Comparison of ENCODE assay signal across 1 cellular context in the genomic region with DNA sequence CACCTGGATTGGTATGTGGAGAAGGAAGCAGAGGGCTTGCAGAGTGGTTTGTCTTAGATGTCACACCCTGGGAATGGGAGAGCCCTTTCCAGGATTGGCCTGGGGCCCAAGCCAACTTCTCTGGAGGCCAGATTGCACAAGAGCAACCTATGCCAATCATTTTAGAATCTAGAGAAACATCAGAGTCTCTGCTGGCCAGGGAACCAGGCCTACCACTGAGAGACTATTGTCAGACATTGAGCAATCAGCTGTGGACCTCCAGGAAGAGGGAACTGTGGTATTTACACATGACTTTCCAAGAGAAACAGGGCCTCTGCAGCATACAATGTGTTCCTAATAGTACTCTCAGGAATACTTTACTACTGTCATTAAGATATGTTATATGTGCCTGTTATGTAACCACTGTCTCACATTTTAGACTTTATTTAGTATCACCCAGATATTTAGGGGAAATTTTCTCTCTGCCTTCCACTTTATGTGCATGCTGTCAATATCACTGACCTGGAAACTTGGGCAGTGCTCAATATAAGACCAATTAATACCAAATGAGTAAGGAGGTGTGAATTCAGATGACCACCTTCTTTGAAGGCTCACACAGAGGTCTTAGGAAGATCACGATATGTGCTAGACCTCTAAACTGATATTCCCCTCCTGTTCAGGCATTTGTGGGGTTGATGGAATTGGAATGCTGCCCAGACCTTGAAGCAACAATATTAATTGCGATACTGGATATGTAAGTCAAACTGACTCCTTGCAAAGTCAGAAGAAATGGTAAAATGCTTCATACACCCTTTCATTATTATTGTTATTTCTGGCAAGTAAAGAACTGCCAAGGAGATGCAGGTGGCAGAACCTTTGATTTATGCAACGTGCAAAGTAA.
TF ChIP-seq lines count a peak whose summit lies in the region.

No MANE protein-coding gene starts in this region.

TF ChIP-seq in A549, 52 proteins besides CTCF, POLR2A, EP300 and RAD21 (continued from another document):
- TF ChIP-seq, protein P1, sequence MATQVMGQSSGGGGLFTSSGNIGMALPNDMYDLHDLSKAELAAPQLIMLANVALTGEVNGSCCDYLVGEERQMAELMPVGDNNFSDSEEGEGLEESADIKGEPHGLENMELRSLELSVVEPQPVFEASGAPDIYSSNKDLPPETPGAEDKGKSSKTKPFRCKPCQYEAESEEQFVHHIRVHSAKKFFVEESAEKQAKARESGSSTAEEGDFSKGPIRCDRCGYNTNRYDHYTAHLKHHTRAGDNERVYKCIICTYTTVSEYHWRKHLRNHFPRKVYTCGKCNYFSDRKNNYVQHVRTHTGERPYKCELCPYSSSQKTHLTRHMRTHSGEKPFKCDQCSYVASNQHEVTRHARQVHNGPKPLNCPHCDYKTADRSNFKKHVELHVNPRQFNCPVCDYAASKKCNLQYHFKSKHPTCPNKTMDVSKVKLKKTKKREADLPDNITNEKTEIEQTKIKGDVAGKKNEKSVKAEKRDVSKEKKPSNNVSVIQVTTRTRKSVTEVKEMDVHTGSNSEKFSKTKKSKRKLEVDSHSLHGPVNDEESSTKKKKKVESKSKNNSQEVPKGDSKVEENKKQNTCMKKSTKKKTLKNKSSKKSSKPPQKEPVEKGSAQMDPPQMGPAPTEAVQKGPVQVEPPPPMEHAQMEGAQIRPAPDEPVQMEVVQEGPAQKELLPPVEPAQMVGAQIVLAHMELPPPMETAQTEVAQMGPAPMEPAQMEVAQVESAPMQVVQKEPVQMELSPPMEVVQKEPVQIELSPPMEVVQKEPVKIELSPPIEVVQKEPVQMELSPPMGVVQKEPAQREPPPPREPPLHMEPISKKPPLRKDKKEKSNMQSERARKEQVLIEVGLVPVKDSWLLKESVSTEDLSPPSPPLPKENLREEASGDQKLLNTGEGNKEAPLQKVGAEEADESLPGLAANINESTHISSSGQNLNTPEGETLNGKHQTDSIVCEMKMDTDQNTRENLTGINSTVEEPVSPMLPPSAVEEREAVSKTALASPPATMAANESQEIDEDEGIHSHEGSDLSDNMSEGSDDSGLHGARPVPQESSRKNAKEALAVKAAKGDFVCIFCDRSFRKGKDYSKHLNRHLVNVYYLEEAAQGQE (IDR thresholded peaks at IDR 0.05) = no peak
